15 cellular contexts compared by ENCODE assay signal in the genomic region with DNA sequence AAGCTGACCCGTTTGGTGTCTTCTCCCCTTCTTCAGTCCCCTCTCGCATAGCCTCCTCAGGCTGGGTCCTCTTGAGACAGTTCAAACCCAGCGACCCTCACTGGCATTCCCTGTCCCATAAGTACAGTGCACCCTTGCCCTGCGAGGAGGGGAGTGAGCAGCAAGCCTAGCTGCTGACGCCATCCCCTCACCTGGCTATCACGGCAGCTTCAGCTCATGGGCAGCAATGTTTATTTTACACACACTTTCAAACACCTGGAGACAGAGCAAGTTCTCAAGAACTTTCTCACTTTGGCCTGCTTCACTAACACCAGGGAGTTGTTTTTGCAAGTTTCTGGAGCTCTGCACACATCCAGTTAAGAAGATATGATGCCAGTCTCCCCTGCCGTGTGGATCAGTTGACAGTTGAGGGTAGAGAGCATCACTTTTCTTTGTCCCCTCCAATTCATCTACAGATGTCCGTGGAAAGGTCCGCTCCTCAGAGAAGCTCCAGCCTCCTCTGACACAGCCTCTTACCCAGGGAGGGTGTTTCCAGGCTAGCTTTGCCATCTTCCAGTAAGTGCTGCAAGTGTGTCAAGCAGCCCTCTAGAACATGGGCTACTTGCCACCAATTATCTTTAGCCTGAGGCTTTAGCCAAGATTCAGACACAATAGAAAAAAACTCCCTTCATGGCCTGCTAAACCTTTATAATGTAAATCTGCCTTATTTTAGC.
DNase-seq lines count a peak whose midpoint lies in the region; ATAC-seq and TF ChIP-seq lines count a peak whose summit lies in the region.
"Had no signal": no experiment of that assay in that cellular context is flagged by ENCODE, and none has a peak within 500 bp of the region (broad histone marks: within the 10 kb centered on the region; RNA-seq: fewer than 3 reads in every experiment).

No MANE protein-coding gene starts in this region.

- intact Hi-C loops in Right ventricle myocardium superior (cut with DNase I): no loop called here
- intact Hi-C loops in upper lobe of right lung (cut with DNase I): no loop called here
- intact Hi-C loops in PC-9 (cut with micrococcal nuclease; ENCODE audit: unreplicated experiment): no loop called here
- intact Hi-C loops in activated T-helper 2 cell treated with anti-CD3 and anti-CD28 coated beads, Interferon-gamma antibody, Interleukin-2, Interleukin-4, amounts not matched to agents 10 μg/mL and 5 μg/mL and 100 μg/mL, durations not matched to agents 14 hours and 24 hours and 36 hours (cut with micrococcal nuclease): no loop called here

- POLR2A ChIA-PET in PC-9 (lab: Charles Lee; ENCODE audit: unreplicated experiment): no interaction called here

- no peak overlapping the region for H3K4me2 ChIP-seq in PC-9
- H3K4me2 ChIP-seq: A549 had no signal

- DNase-seq in right atrium auricular region (ENCODE audit: low spot score) (peak; percentile 48), Right ventricle myocardium superior (no peak), RPMI8226 (peak; percentile 47), fibroblast of pulmonary artery (ENCODE audit: low read depth) (peak; percentile 71), upper lobe of right lung (no peak), SHP77 (lab: John Stamatoyannopoulos, UW) (no peak), PC-9 (no peak)
- DNase-seq in activated T-helper 2 cell treated with anti-CD3 and anti-CD28 coated beads, Interferon-gamma antibody, Interleukin-2, Interleukin-4, amounts not matched to agents 10 μg/mL and 5 μg/mL and 100 μg/mL, durations not matched to agents 14 hours and 24 hours and 36 hours (ENCODE audit: low spot score): no peak
- DNase-seq: Caco-2, NCI-H1048, NCI-H1694 treated with DMSO at 0.1 percent for 48 hours, NCI-H446, NCI-H774 had no signal

- H3K36me3 ChIP-seq in right atrium auricular region: no peaks in the 10 kb centered on the region
- H3K36me3 ChIP-seq in upper lobe of right lung: no peaks in the 10 kb centered on the region
- H3K36me3 ChIP-seq in PC-9 (ENCODE audit: low read depth): no peaks in the 10 kb centered on the region
- H3K36me3 ChIP-seq: SJSA1 had no signal

- BruUV-seq in PC-9 (replicated peaks; lab: Mats Ljungman, UMichigan): no TSS peak

- no peaks in the 10 kb centered on the region for H3K9me2 ChIP-seq in PC-9 (ENCODE audit: insufficient read depth)

- H3K4me3 ChIP-seq in right atrium auricular region: no peak overlapping the region
- H3K4me3 ChIP-seq in fibroblast of pulmonary artery (replicated peaks; ENCODE audit: low read depth, low read length): no peak overlapping the region
- no peak overlapping the region for H3K4me3 ChIP-seq in upper lobe of right lung
- H3K4me3 ChIP-seq in PC-9: no peak overlapping the region
- H3K4me3 ChIP-seq: A549, SJSA1 had no signal

- ATAC-seq in Right ventricle myocardium superior (ENCODE audit: poor library complexity): no peak
- peak; percentile 41 for ATAC-seq in upper lobe of right lung
- ATAC-seq: A549 had no signal

- H4K20me1 ChIP-seq in PC-9 (ENCODE audit: insufficient read depth): no peaks in the 10 kb centered on the region

- no peak overlapping the region for H3K27ac Mint-ChIP-seq in activated T-helper 2 cell treated with anti-CD3 and anti-CD28 coated beads, Interferon-gamma antibody, Interleukin-2, Interleukin-4, amounts not matched to agents 10 μg/mL and 5 μg/mL and 100 μg/mL, durations not matched to agents 14 hours and 24 hours and 36 hours

- no peaks in the 10 kb centered on the region for H3K4me1 Mint-ChIP-seq in activated T-helper 2 cell treated with anti-CD3 and anti-CD28 coated beads, Interferon-gamma antibody, Interleukin-2, Interleukin-4, amounts not matched to agents 10 μg/mL and 5 μg/mL and 100 μg/mL, durations not matched to agents 14 hours and 24 hours and 36 hours (ENCODE audit: low read depth)

- CTCF ChIA-PET in PC-9 (lab: Charles Lee): no interaction called here

- no peak overlapping the region for H2AFZ ChIP-seq in PC-9

- no peaks in the 10 kb centered on the region for H3K36me3 Mint-ChIP-seq in activated T-helper 2 cell treated with anti-CD3 and anti-CD28 coated beads, Interferon-gamma antibody, Interleukin-2, Interleukin-4, amounts not matched to agents 10 μg/mL and 5 μg/mL and 100 μg/mL, durations not matched to agents 14 hours and 24 hours and 36 hours (ENCODE audit: low read depth)

- H3K9me3 ChIP-seq in right atrium auricular region: no peaks in the 10 kb centered on the region
- H3K9me3 ChIP-seq in upper lobe of right lung: no peaks in the 10 kb centered on the region
- no peaks in the 10 kb centered on the region; the same call in 1 of the 2 replicates for H3K9me3 ChIP-seq in PC-9 (ENCODE audit: insufficient read depth, low read depth)
- H3K9me3 ChIP-seq: A549, Caco-2, SJSA1 had no signal

- peaks cover 33% of the 10 kb centered on the region for H3K27me3 Mint-ChIP-seq in activated T-helper 2 cell treated with anti-CD3 and anti-CD28 coated beads, Interferon-gamma antibody, Interleukin-2, Interleukin-4, amounts not matched to agents 10 μg/mL and 5 μg/mL and 100 μg/mL, durations not matched to agents 14 hours and 24 hours and 36 hours (ENCODE audit: low read depth)

- H3K79me2 ChIP-seq in PC-9 (ENCODE audit: low read depth): no peaks in the 10 kb centered on the region

- no peaks in the 10 kb centered on the region for H3K9me3 Mint-ChIP-seq in activated T-helper 2 cell treated with anti-CD3 and anti-CD28 coated beads, Interferon-gamma antibody, Interleukin-2, Interleukin-4, amounts not matched to agents 10 μg/mL and 5 μg/mL and 100 μg/mL, durations not matched to agents 14 hours and 24 hours and 36 hours

- TF ChIP-seq CTCF in right atrium auricular region (IDR thresholded peaks at IDR 0.05) (no peak), fibroblast of pulmonary artery (IDR thresholded peaks at IDR 0.05; ENCODE audit: low read length, missing control alignments) (no peak), upper lobe of right lung (IDR thresholded peaks at IDR 0.05) (no peak), PC-9 (conservative IDR thresholded peaks at IDR 0.05) (no peak)

- no peak overlapping the region for H3K4me3 Mint-ChIP-seq in activated T-helper 2 cell treated with anti-CD3 and anti-CD28 coated beads, Interferon-gamma antibody, Interleukin-2, Interleukin-4, amounts not matched to agents 10 μg/mL and 5 μg/mL and 100 μg/mL, durations not matched to agents 14 hours and 24 hours and 36 hours (ENCODE audit: low read depth)

- H3F3A ChIP-seq in PC-9 (ENCODE audit: insufficient read depth, low read depth): peaks cover 16% of the 10 kb centered on the region

- H3K4me1 ChIP-seq in right atrium auricular region (peaks cover 0 to 26% of the 10 kb centered on the region in 2 donors), upper lobe of right lung (peaks cover 9% of the 10 kb centered on the region), PC-9 (replicated peaks; ENCODE audit: insufficient read depth) (peaks cover 50% of the 10 kb centered on the region)
- H3K4me1 ChIP-seq: SJSA1 had no signal

- H3K27me3 ChIP-seq in right atrium auricular region (no peaks in the 10 kb centered on the region), upper lobe of right lung (no peaks in the 10 kb centered on the region), PC-9 (ENCODE audit: insufficient read depth, low read depth) (no peaks in the 10 kb centered on the region)
- H3K27me3 ChIP-seq: SJSA1 had no signal

- H3K27ac ChIP-seq in right atrium auricular region (no peak overlapping the region), upper lobe of right lung (no peak overlapping the region), PC-9 (no peak overlapping the region)
- H3K27ac ChIP-seq: A549, SJSA1 had no signal

Comparison
In these comparisons a context has a peak if more than half of its experiments do, and no peak if none do; other contexts are left out.
1. DNase-seq: peak in right atrium auricular region (single experiment), RPMI8226 (single experiment) and fibroblast of pulmonary artery (single experiment); none in Right ventricle myocardium superior (single experiment), upper lobe of right lung (single experiment), SHP77 (0 of 2), PC-9 (0 of 2) and activated T-helper 2 cell treated with anti-CD3 and anti-CD28 coated beads, Interferon-gamma antibody, Interleukin-2, Interleukin-4, amounts not matched to agents 10 μg/mL and 5 μg/mL and 100 μg/mL, durations not matched to agents 14 hours and 24 hours and 36 hours (single experiment).